1 cellular context compared by ENCODE assay signal in genomic region chr9:137305788-137306545, GRCh38.
TF ChIP-seq lines count a peak whose summit lies in the region.

No MANE protein-coding gene starts in this region.

TF ChIP-seq in GM12878, 131 proteins besides CTCF, POLR2A, EP300 and RAD21:
- no peak for TF ChIP-seq KAT2A (conservative IDR thresholded peaks at IDR 0.05; ENCODE audit: control insufficient read depth, low read depth, low read length)
- TF ChIP-seq SIN3A (IDR thresholded peaks at IDR 0.05; ENCODE audit: low read depth, low read length): no peak
- TF ChIP-seq LARP7 (IDR thresholded peaks at IDR 0.05): no peak
- no peak for TF ChIP-seq SIX5 (IDR thresholded peaks at IDR 0.05; ENCODE audit: low read depth, low read length, severe bottlenecking)
- no peak for TF ChIP-seq HSF1 (IDR thresholded peaks at IDR 0.05; ENCODE audit: low read depth, low read length)
- no peak for TF ChIP-seq PAX8 (IDR thresholded peaks at IDR 0.05)
- TF ChIP-seq BMI1 (IDR thresholded peaks at IDR 0.05; ENCODE audit: borderline replicate concordance): no peak
